Comparison of ENCODE assay signal across 1 cellular context in the genomic region with DNA sequence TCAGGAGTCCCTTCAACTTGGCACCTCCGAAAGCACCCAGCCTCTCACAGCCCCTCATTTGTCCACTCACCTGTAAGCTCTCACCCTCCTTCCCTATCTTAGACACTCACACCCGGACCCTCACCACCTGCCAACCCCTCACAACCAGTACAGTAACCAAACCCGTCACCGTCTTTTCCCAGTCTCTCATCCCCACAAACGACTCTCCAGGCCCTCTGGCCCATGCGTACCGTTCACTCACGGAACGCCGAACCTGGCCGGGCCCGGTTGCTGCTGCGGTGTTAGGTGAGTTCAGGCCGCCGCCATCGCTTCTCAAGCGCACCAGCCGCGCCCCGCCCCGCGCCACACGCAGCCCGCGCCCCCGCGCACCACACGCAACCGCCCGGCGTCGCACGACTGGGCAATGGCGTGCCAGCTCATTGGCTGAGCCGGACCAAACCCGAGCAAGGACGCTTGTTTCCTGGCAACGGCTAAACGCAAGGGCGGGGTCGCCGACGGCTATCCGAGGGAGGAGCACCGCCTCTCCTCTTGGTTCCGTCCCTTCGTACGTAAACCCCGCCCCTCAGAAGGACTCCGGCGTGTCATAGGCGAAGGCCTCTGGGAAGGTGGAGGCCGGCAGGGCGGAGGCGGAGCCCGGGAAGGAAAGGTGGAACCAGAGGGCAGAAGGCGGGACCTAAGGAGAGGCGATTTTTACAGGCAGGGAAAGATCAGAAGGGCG.
TF ChIP-seq lines count a peak whose summit lies in the region.

A gene (minus strand): TSS at position 323 of the 718 bp plus-strand sequence. CDS start 10,120 bp downstream, outside the sequence.

TF ChIP-seq in GM12878, 131 proteins besides CTCF, POLR2A, EP300 and RAD21 (continued from another document):
- TF ChIP-seq, protein P1, sequence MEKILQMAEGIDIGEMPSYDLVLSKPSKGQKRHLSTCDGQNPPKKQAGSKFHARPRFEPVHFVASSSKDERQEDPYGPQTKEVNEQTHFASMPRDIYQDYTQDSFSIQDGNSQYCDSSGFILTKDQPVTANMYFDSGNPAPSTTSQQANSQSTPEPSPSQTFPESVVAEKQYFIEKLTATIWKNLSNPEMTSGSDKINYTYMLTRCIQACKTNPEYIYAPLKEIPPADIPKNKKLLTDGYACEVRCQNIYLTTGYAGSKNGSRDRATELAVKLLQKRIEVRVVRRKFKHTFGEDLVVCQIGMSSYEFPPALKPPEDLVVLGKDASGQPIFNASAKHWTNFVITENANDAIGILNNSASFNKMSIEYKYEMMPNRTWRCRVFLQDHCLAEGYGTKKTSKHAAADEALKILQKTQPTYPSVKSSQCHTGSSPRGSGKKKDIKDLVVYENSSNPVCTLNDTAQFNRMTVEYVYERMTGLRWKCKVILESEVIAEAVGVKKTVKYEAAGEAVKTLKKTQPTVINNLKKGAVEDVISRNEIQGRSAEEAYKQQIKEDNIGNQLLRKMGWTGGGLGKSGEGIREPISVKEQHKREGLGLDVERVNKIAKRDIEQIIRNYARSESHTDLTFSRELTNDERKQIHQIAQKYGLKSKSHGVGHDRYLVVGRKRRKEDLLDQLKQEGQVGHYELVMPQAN (conservative IDR thresholded peaks at IDR 0.05): peak; percentile 86
- TF ChIP-seq, protein P2, sequence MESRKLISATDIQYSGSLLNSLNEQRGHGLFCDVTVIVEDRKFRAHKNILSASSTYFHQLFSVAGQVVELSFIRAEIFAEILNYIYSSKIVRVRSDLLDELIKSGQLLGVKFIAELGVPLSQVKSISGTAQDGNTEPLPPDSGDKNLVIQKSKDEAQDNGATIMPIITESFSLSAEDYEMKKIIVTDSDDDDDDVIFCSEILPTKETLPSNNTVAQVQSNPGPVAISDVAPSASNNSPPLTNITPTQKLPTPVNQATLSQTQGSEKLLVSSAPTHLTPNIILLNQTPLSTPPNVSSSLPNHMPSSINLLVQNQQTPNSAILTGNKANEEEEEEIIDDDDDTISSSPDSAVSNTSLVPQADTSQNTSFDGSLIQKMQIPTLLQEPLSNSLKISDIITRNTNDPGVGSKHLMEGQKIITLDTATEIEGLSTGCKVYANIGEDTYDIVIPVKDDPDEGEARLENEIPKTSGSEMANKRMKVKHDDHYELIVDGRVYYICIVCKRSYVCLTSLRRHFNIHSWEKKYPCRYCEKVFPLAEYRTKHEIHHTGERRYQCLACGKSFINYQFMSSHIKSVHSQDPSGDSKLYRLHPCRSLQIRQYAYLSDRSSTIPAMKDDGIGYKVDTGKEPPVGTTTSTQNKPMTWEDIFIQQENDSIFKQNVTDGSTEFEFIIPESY (IDR thresholded peaks at IDR 0.05): no peak
- TF ChIP-seq ZNF384 (IDR thresholded peaks at IDR 0.05; ENCODE audit: borderline replicate concordance, low read depth, low read length) (no peak), ASH2L (IDR thresholded peaks at IDR 0.05; ENCODE audit: borderline replicate concordance, low read depth) (no peak), JUNB (IDR thresholded peaks at IDR 0.05) (no peak), PAX5 (IDR thresholded peaks at IDR 0.05; ENCODE audit: borderline replicate concordance, low read depth, low read length) (no peak), TBL1XR1 (IDR thresholded peaks at IDR 0.05; ENCODE audit: low read depth, low read length) (no peak), SMAD1 (IDR thresholded peaks at IDR 0.05; ENCODE audit: low read depth, partially characterized antibody) (peak; percentile 30), NR2C1 (IDR thresholded peaks at IDR 0.05) (peak; percentile 36; the same call in 1 of the 2 replicates), FOS (IDR thresholded peaks at IDR 0.05; ENCODE audit: borderline replicate concordance, extremely low read depth, insufficient read length) (no peak), CHD2 (IDR thresholded peaks at IDR 0.05; ENCODE audit: borderline replicate concordance, low read depth, low read length) (peak; percentile 70; the same call in 1 of the 2 replicates), MEF2B (IDR thresholded peaks at IDR 0.05; ENCODE audit: partially characterized antibody, poor library complexity, severe bottlenecking) (no peak), ZNF24 (IDR thresholded peaks at IDR 0.05) (no peak)
- TF ChIP-seq, protein P3, sequence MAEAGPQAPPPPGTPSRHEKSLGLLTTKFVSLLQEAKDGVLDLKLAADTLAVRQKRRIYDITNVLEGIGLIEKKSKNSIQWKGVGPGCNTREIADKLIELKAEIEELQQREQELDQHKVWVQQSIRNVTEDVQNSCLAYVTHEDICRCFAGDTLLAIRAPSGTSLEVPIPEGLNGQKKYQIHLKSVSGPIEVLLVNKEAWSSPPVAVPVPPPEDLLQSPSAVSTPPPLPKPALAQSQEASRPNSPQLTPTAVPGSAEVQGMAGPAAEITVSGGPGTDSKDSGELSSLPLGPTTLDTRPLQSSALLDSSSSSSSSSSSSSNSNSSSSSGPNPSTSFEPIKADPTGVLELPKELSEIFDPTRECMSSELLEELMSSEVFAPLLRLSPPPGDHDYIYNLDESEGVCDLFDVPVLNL (IDR thresholded peaks at IDR 0.05; ENCODE audit: low read depth, low read length): peak; percentile 22; the same call in 1 of the 2 replicates
- TF ChIP-seq, protein P4, sequence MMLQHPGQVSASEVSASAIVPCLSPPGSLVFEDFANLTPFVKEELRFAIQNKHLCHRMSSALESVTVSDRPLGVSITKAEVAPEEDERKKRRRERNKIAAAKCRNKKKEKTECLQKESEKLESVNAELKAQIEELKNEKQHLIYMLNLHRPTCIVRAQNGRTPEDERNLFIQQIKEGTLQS (IDR thresholded peaks at IDR 0.05; ENCODE audit: borderline replicate concordance, extremely low read depth, low read depth, low read length): no peak
- TF ChIP-seq, protein P5, sequence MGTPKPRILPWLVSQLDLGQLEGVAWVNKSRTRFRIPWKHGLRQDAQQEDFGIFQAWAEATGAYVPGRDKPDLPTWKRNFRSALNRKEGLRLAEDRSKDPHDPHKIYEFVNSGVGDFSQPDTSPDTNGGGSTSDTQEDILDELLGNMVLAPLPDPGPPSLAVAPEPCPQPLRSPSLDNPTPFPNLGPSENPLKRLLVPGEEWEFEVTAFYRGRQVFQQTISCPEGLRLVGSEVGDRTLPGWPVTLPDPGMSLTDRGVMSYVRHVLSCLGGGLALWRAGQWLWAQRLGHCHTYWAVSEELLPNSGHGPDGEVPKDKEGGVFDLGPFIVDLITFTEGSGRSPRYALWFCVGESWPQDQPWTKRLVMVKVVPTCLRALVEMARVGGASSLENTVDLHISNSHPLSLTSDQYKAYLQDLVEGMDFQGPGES (IDR thresholded peaks at IDR 0.05): peak; percentile 65
- TF ChIP-seq, protein P6, sequence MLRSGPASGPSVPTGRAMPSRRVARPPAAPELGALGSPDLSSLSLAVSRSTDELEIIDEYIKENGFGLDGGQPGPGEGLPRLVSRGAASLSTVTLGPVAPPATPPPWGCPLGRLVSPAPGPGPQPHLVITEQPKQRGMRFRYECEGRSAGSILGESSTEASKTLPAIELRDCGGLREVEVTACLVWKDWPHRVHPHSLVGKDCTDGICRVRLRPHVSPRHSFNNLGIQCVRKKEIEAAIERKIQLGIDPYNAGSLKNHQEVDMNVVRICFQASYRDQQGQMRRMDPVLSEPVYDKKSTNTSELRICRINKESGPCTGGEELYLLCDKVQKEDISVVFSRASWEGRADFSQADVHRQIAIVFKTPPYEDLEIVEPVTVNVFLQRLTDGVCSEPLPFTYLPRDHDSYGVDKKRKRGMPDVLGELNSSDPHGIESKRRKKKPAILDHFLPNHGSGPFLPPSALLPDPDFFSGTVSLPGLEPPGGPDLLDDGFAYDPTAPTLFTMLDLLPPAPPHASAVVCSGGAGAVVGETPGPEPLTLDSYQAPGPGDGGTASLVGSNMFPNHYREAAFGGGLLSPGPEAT (IDR thresholded peaks at IDR 0.05; ENCODE audit: low read depth): peak; percentile 12; the same call in 1 of the 2 replicates
- TF ChIP-seq, protein P7, sequence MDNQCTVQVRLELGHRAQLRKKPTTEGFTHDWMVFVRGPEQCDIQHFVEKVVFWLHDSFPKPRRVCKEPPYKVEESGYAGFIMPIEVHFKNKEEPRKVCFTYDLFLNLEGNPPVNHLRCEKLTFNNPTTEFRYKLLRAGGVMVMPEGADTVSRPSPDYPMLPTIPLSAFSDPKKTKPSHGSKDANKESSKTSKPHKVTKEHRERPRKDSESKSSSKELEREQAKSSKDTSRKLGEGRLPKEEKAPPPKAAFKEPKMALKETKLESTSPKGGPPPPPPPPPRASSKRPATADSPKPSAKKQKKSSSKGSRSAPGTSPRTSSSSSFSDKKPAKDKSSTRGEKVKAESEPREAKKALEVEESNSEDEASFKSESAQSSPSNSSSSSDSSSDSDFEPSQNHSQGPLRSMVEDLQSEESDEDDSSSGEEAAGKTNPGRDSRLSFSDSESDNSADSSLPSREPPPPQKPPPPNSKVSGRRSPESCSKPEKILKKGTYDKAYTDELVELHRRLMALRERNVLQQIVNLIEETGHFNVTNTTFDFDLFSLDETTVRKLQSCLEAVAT (IDR thresholded peaks at IDR 0.05): peak; percentile 65; the same call in 1 of the 2 replicates
